Comparison of ENCODE assay signal across 2 cellular contexts in the genomic region with DNA sequence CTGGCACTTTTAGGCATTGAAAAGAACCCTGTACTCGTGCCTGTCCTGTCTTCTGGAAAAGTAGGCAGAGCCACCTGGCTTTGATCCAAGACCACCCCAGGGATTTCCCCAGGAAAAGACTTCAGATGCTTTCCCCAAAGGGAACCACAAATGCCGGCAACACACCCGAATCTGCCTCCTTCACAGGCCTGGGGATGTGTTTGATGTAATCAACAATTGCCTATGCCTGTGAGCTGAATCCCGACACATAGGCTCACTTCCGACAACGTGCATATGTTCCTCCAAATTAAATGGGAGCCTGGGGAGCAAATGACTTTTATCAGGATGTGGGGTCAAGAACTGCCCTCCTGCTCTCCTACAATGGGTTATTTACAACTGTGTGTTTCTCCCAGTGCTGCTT.
TF ChIP-seq lines count a peak whose summit lies in the region.

No MANE protein-coding gene starts in this region.

TF ChIP-seq in SK-N-SH, 30 proteins besides CTCF, POLR2A, EP300 and RAD21 (continued from another document):
- TF ChIP-seq, protein P1, sequence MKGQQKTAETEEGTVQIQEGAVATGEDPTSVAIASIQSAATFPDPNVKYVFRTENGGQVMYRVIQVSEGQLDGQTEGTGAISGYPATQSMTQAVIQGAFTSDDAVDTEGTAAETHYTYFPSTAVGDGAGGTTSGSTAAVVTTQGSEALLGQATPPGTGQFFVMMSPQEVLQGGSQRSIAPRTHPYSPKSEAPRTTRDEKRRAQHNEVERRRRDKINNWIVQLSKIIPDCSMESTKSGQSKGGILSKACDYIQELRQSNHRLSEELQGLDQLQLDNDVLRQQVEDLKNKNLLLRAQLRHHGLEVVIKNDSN (IDR thresholded peaks at IDR 0.05; ENCODE audit: borderline replicate concordance, low read depth) = no peak
- TF ChIP-seq, protein P2, sequence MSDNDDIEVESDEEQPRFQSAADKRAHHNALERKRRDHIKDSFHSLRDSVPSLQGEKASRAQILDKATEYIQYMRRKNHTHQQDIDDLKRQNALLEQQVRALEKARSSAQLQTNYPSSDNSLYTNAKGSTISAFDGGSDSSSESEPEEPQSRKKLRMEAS (IDR thresholded peaks at IDR 0.05; ENCODE audit: low read depth) = no peak
- peak; percentile 62; the same call in 1 of the 2 replicates for TF ChIP-seq FOXJ3 (CRISPR knock-in tag; IDR thresholded peaks at IDR 0.05)
- no peak for TF ChIP-seq MEF2A (IDR thresholded peaks at IDR 0.05; ENCODE audit: borderline replicate concordance, low read depth)
- TF ChIP-seq YY1 (IDR thresholded peaks at IDR 0.05; ENCODE audit: low read depth) = no peak
- TF ChIP-seq JUND (IDR thresholded peaks at IDR 0.05) = no peak
- TF ChIP-seq ELF1 (IDR thresholded peaks at IDR 0.05) = no peak
- no peak for TF ChIP-seq EZH2phosphoT487 (IDR thresholded peaks at IDR 0.05; ENCODE audit: borderline replicate concordance, low read depth)
- no peak for TF ChIP-seq NFIC (IDR thresholded peaks at IDR 0.05; ENCODE audit: borderline replicate concordance)
- no peak for TF ChIP-seq TAF1 (IDR thresholded peaks at IDR 0.05; ENCODE audit: borderline replicate concordance, low read depth, low read length)
- TF ChIP-seq, protein P3, sequence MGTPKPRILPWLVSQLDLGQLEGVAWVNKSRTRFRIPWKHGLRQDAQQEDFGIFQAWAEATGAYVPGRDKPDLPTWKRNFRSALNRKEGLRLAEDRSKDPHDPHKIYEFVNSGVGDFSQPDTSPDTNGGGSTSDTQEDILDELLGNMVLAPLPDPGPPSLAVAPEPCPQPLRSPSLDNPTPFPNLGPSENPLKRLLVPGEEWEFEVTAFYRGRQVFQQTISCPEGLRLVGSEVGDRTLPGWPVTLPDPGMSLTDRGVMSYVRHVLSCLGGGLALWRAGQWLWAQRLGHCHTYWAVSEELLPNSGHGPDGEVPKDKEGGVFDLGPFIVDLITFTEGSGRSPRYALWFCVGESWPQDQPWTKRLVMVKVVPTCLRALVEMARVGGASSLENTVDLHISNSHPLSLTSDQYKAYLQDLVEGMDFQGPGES (IDR thresholded peaks at IDR 0.05; ENCODE audit: low read depth, low read length) = no peak
- TF ChIP-seq SMC3 (IDR thresholded peaks at IDR 0.05; ENCODE audit: low read depth, low read length) = no peak
- TF ChIP-seq TEAD4 (IDR thresholded peaks at IDR 0.05; ENCODE audit: borderline replicate concordance, insufficient read depth) = no peak
- TF ChIP-seq, protein P4, sequence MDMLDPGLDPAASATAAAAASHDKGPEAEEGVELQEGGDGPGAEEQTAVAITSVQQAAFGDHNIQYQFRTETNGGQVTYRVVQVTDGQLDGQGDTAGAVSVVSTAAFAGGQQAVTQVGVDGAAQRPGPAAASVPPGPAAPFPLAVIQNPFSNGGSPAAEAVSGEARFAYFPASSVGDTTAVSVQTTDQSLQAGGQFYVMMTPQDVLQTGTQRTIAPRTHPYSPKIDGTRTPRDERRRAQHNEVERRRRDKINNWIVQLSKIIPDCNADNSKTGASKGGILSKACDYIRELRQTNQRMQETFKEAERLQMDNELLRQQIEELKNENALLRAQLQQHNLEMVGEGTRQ (IDR thresholded peaks at IDR 0.05; ENCODE audit: borderline replicate concordance, low read depth, low read length) = no peak
- no peak for TF ChIP-seq FOXM1 (IDR thresholded peaks at IDR 0.05; ENCODE audit: low read depth)
- TF ChIP-seq, protein P5, sequence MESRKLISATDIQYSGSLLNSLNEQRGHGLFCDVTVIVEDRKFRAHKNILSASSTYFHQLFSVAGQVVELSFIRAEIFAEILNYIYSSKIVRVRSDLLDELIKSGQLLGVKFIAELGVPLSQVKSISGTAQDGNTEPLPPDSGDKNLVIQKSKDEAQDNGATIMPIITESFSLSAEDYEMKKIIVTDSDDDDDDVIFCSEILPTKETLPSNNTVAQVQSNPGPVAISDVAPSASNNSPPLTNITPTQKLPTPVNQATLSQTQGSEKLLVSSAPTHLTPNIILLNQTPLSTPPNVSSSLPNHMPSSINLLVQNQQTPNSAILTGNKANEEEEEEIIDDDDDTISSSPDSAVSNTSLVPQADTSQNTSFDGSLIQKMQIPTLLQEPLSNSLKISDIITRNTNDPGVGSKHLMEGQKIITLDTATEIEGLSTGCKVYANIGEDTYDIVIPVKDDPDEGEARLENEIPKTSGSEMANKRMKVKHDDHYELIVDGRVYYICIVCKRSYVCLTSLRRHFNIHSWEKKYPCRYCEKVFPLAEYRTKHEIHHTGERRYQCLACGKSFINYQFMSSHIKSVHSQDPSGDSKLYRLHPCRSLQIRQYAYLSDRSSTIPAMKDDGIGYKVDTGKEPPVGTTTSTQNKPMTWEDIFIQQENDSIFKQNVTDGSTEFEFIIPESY (IDR thresholded peaks at IDR 0.05; ENCODE audit: borderline replicate concordance, low read depth) = no peak
- TF ChIP-seq GATA2 (CRISPR knock-in tag; IDR thresholded peaks at IDR 0.05) = peak; percentile 78
- TF ChIP-seq, protein P6, sequence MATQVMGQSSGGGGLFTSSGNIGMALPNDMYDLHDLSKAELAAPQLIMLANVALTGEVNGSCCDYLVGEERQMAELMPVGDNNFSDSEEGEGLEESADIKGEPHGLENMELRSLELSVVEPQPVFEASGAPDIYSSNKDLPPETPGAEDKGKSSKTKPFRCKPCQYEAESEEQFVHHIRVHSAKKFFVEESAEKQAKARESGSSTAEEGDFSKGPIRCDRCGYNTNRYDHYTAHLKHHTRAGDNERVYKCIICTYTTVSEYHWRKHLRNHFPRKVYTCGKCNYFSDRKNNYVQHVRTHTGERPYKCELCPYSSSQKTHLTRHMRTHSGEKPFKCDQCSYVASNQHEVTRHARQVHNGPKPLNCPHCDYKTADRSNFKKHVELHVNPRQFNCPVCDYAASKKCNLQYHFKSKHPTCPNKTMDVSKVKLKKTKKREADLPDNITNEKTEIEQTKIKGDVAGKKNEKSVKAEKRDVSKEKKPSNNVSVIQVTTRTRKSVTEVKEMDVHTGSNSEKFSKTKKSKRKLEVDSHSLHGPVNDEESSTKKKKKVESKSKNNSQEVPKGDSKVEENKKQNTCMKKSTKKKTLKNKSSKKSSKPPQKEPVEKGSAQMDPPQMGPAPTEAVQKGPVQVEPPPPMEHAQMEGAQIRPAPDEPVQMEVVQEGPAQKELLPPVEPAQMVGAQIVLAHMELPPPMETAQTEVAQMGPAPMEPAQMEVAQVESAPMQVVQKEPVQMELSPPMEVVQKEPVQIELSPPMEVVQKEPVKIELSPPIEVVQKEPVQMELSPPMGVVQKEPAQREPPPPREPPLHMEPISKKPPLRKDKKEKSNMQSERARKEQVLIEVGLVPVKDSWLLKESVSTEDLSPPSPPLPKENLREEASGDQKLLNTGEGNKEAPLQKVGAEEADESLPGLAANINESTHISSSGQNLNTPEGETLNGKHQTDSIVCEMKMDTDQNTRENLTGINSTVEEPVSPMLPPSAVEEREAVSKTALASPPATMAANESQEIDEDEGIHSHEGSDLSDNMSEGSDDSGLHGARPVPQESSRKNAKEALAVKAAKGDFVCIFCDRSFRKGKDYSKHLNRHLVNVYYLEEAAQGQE (IDR thresholded peaks at IDR 0.05; ENCODE audit: low read depth, low read length) = no peak

TF ChIP-seq in SK-N-SH treated with all-trans-retinoic acid at 6 μM for 48 hours, 23 proteins besides CTCF, POLR2A, EP300 and RAD21 (continued from another document):
- TF ChIP-seq, protein P7, sequence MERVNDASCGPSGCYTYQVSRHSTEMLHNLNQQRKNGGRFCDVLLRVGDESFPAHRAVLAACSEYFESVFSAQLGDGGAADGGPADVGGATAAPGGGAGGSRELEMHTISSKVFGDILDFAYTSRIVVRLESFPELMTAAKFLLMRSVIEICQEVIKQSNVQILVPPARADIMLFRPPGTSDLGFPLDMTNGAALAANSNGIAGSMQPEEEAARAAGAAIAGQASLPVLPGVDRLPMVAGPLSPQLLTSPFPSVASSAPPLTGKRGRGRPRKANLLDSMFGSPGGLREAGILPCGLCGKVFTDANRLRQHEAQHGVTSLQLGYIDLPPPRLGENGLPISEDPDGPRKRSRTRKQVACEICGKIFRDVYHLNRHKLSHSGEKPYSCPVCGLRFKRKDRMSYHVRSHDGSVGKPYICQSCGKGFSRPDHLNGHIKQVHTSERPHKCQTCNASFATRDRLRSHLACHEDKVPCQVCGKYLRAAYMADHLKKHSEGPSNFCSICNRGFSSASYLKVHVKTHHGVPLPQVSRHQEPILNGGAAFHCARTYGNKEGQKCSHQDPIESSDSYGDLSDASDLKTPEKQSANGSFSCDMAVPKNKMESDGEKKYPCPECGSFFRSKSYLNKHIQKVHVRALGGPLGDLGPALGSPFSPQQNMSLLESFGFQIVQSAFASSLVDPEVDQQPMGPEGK (CRISPR knock-in tag; IDR thresholded peaks at IDR 0.05; ENCODE audit: borderline replicate concordance) = no peak
- TF ChIP-seq ARNTL (CRISPR knock-in tag; IDR thresholded peaks at IDR 0.05; ENCODE audit: borderline replicate concordance, low read depth) = no peak
- TF ChIP-seq, protein P8, sequence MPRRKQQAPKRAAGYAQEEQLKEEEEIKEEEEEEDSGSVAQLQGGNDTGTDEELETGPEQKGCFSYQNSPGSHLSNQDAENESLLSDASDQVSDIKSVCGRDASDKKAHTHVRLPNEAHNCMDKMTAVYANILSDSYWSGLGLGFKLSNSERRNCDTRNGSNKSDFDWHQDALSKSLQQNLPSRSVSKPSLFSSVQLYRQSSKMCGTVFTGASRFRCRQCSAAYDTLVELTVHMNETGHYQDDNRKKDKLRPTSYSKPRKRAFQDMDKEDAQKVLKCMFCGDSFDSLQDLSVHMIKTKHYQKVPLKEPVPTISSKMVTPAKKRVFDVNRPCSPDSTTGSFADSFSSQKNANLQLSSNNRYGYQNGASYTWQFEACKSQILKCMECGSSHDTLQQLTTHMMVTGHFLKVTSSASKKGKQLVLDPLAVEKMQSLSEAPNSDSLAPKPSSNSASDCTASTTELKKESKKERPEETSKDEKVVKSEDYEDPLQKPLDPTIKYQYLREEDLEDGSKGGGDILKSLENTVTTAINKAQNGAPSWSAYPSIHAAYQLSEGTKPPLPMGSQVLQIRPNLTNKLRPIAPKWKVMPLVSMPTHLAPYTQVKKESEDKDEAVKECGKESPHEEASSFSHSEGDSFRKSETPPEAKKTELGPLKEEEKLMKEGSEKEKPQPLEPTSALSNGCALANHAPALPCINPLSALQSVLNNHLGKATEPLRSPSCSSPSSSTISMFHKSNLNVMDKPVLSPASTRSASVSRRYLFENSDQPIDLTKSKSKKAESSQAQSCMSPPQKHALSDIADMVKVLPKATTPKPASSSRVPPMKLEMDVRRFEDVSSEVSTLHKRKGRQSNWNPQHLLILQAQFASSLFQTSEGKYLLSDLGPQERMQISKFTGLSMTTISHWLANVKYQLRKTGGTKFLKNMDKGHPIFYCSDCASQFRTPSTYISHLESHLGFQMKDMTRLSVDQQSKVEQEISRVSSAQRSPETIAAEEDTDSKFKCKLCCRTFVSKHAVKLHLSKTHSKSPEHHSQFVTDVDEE (CRISPR knock-in tag; IDR thresholded peaks at IDR 0.05) = no peak
